In the genomic region with DNA sequence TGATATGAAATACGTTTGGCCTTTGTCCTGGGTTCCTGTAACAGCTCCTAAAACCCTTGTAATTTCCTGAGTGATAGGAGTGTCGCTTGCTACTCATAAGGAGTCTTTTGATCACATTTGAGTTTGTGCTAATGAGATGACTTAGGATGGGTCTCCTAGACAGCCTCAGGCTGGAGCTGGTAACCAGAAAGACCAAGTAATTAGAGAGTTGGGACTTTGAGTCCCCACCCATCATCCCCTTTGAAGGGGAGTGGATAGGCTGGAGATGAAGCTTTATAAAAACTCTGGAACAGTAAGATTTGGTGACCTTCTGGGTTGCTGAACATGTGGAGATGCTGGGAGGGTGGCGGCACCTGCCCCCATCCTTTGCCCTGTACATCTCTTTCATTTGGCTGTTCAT, we compare ENCODE assay signal across 19 cellular contexts. TPM values are rescaled to one million over a fixed set of nuclear protein-coding genes. Genes with fewer than 3 reads are reported as not detected.
DNase-seq lines count a peak whose midpoint lies in the region; ATAC-seq and TF ChIP-seq lines count a peak whose summit lies in the region.
"Had no signal": no experiment of that assay in that cellular context is flagged by ENCODE, and none has a peak within 500 bp of the region (broad histone marks: within the 10 kb centered on the region; RNA-seq: fewer than 3 reads in every experiment).

No MANE protein-coding gene starts in this region.

- peaks cover 0 to 20% (median 4%) of the 10 kb centered on the region in 11 experiments; a peak in 5 of 22 replicates for H3K36me3 ChIP-seq in BLaER1 treated with 17β-estradiol and CSF1 and Interleukin-3, amounts not matched to agents 10 nM and 100 nM
- no peaks in the 10 kb centered on the region for H3K36me3 ChIP-seq in sigmoid colon
- H3K36me3 ChIP-seq: left lung had no signal

- no peak for TF ChIP-seq EP300 in sigmoid colon (IDR thresholded peaks at IDR 0.05)

- WGBS in sigmoid colon, 2 donors, result 42 to 70% methylated on average over 3 of the region's 3 CpGs

- H3K27ac Mint-ChIP-seq in activated naive CD8-positive, alpha-beta T cell treated with anti-CD3 and anti-CD28 coated beads, Interleukin-2, amount 50 U/mL, for 24 hours, result peak overlapping the region; percentile 20
- peak overlapping the region in 8 of 10 donors; percentile 6 to 92 (median 77) for H3K27ac Mint-ChIP-seq in naive thymus-derived CD8-positive, alpha-beta T cell
- H3K27ac Mint-ChIP-seq: dendritic cell treated with granulocyte-macrophage colony-stimulating factor and Interleukin-4, amounts not matched to agents 40 ng/mL and 50 ng/mL, for 4 days had no signal

- POLR2A ChIA-PET in naive thymus-derived CD8-positive, alpha-beta T cell (lab: Charles Lee), result no interaction called here

- H3K27ac ChIP-seq in BLaER1 treated with 17β-estradiol and CSF1 and Interleukin-3, amounts not matched to agents 10 nM and 100 nM, result no peak overlapping the region
- peak overlapping the region in 1 of 4 donors; percentile 93 for H3K27ac ChIP-seq in sigmoid colon
- H3K27ac ChIP-seq: left lung had no signal

- H3K9me3 Mint-ChIP-seq in activated naive CD8-positive, alpha-beta T cell treated with anti-CD3 and anti-CD28 coated beads, Interleukin-2, amount 50 U/mL, for 24 hours, result no peaks in the 10 kb centered on the region
- no peaks in the 10 kb centered on the region for H3K9me3 Mint-ChIP-seq in naive thymus-derived CD8-positive, alpha-beta T cell
- H3K9me3 Mint-ChIP-seq: dendritic cell treated with granulocyte-macrophage colony-stimulating factor and Interleukin-4, amounts not matched to agents 40 ng/mL and 50 ng/mL, for 4 days; naive B cell had no signal

- no peaks in the 10 kb centered on the region for H3K27me3 Mint-ChIP-seq in activated naive CD8-positive, alpha-beta T cell treated with anti-CD3 and anti-CD28 coated beads, Interleukin-2, amount 50 U/mL, for 24 hours
- no peaks in the 10 kb centered on the region for H3K27me3 Mint-ChIP-seq in naive thymus-derived CD8-positive, alpha-beta T cell
- H3K27me3 Mint-ChIP-seq: dendritic cell treated with granulocyte-macrophage colony-stimulating factor and Interleukin-4, amounts not matched to agents 40 ng/mL and 50 ng/mL, for 4 days; naive B cell had no signal

- H3K4me1 Mint-ChIP-seq in activated naive CD8-positive, alpha-beta T cell treated with anti-CD3 and anti-CD28 coated beads, Interleukin-2, amount 50 U/mL, for 24 hours, result peaks cover 74% of the 10 kb centered on the region
- H3K4me1 Mint-ChIP-seq in naive thymus-derived CD8-positive, alpha-beta T cell, result peaks cover 26 to 77% (median 75%) of the 10 kb centered on the region in 4 donors

- DNase-seq in ELF-1 (ENCODE audit: low read depth, low spot score), result peak; percentile 32
- no peak for DNase-seq in activated naive CD8-positive, alpha-beta T cell treated with anti-CD3 and anti-CD28 coated beads, Interleukin-2, amount 50 U/mL, for 24 hours
- no peak for DNase-seq in naive thymus-derived CD8-positive, alpha-beta T cell
- no peak for DNase-seq in DMS114 treated with DMSO at 0.1 percent for 48 hours (lab: John Stamatoyannopoulos, UW; ENCODE audit: unreplicated experiment)
- no peak for DNase-seq in NCI-H1105 treated with DMSO at 0.1 percent for 48 hours (lab: John Stamatoyannopoulos, UW)
- DNase-seq in sigmoid colon, result no peak
- no peak for DNase-seq in NCI-H146 (lab: John Stamatoyannopoulos, UW)
- DNase-seq: anterior cingulate cortex, DMS53, hippocampal formation, left lung, naive B cell, NCI-H1417, SW 1271 had no signal

- peaks cover 72 to 75% (median 74%) of the 10 kb centered on the region in 11 experiments for H4K20me1 ChIP-seq in BLaER1 treated with 17β-estradiol and CSF1 and Interleukin-3, amounts not matched to agents 10 nM and 100 nM

- peak overlapping the region in 1 of 11 experiments; percentile 94; a peak in 2 of 22 replicates for H3K9ac ChIP-seq in BLaER1 treated with 17β-estradiol and CSF1 and Interleukin-3, amounts not matched to agents 10 nM and 100 nM

- no peaks in the 10 kb centered on the region for H3K36me3 Mint-ChIP-seq in activated naive CD8-positive, alpha-beta T cell treated with anti-CD3 and anti-CD28 coated beads, Interleukin-2, amount 50 U/mL, for 24 hours (ENCODE audit: low read depth)
- H3K36me3 Mint-ChIP-seq in naive thymus-derived CD8-positive, alpha-beta T cell, result peaks cover 0 to 4% (median 0%) of the 10 kb centered on the region in 3 donors
- H3K36me3 Mint-ChIP-seq: naive B cell had no signal

- no peak for TF ChIP-seq CTCF in sigmoid colon (IDR thresholded peaks at IDR 0.05)

- no peak for TF ChIP-seq POLR2A in sigmoid colon (IDR thresholded peaks at IDR 0.05)

- intact Hi-C loops in sigmoid colon (cut with DNase I), result loop anchor here (5.0 to 10.0 kb wide), 2 partner anchors 36 to 812 kb away; a partner anchor contains a TSS

- H3K27me3 ChIP-seq in BLaER1 treated with 17β-estradiol and CSF1 and Interleukin-3, amounts not matched to agents 10 nM and 100 nM, result no peaks in the 10 kb centered on the region
- H3K27me3 ChIP-seq in sigmoid colon, result no peaks in the 10 kb centered on the region
- H3K27me3 ChIP-seq: left lung had no signal

- no peaks in the 10 kb centered on the region for H3K9me3 ChIP-seq in BLaER1 treated with 17β-estradiol and CSF1 and Interleukin-3, amounts not matched to agents 10 nM and 100 nM (replicated peaks in 1 of 11)
- H3K9me3 ChIP-seq in sigmoid colon, result no peaks in the 10 kb centered on the region
- H3K9me3 ChIP-seq: left lung had no signal

- H3K4me3 Mint-ChIP-seq in activated naive CD8-positive, alpha-beta T cell treated with anti-CD3 and anti-CD28 coated beads, Interleukin-2, amount 50 U/mL, for 24 hours, result no peak overlapping the region
- H3K4me3 Mint-ChIP-seq in naive thymus-derived CD8-positive, alpha-beta T cell, result peak overlapping the region in 7 of 10 donors; percentile 15 to 91 (median 77)
- H3K4me3 Mint-ChIP-seq: dendritic cell treated with granulocyte-macrophage colony-stimulating factor and Interleukin-4, amounts not matched to agents 40 ng/mL and 50 ng/mL, for 4 days had no signal

- no peak for ATAC-seq in activated naive CD8-positive, alpha-beta T cell treated with anti-CD3 and anti-CD28 coated beads, Interleukin-2, amount 50 U/mL, for 24 hours
- no peak for ATAC-seq in naive thymus-derived CD8-positive, alpha-beta T cell
- ATAC-seq: HCT116, K562, left lung, sciatic nerve had no signal

- peak overlapping the region; percentile 69 to 97 (median 90) for H3K4me2 ChIP-seq in BLaER1 treated with 17β-estradiol and CSF1 and Interleukin-3, amounts not matched to agents 10 nM and 100 nM

- no peak overlapping the region for H3K4me3 ChIP-seq in BLaER1 treated with 17β-estradiol and CSF1 and Interleukin-3, amounts not matched to agents 10 nM and 100 nM
- H3K4me3 ChIP-seq in sigmoid colon, result no peak overlapping the region
- H3K4me3 ChIP-seq: K562 had no signal

- peaks cover 34 to 70% (median 55%) of the 10 kb centered on the region in 10 experiments for H3K4me1 ChIP-seq in BLaER1 treated with 17β-estradiol and CSF1 and Interleukin-3, amounts not matched to agents 10 nM and 100 nM
- H3K4me1 ChIP-seq in sigmoid colon, result peaks cover 0 to 78% (median 67%) of the 10 kb centered on the region in 4 donors

RNA-seq across cellular contexts. Expression of a gene that starts 2.9 kb away (rescaled TPM):
- total RNA-seq in naive thymus-derived CD8-positive, alpha-beta T cell, result 10 to 100 TPM; 38.9 to 39.6 TPM
- 10 to 100 TPM in 2 of 3 donors, 1 to 10 TPM in 1; 8.3 to 17.2 (median 10.5) TPM for polyA plus RNA-seq in naive thymus-derived CD8-positive, alpha-beta T cell
- 10 to 100 TPM; 35.3 to 41.8 (median 40.0) TPM for total RNA-seq in sigmoid colon
- 10 to 100 TPM in 2 of 3 donors, 1 to 10 TPM in 1; 9.7 to 12.0 (median 10.2) TPM for polyA plus RNA-seq in sigmoid colon
